24 cellular contexts compared by ENCODE assay signal in the genomic region with DNA sequence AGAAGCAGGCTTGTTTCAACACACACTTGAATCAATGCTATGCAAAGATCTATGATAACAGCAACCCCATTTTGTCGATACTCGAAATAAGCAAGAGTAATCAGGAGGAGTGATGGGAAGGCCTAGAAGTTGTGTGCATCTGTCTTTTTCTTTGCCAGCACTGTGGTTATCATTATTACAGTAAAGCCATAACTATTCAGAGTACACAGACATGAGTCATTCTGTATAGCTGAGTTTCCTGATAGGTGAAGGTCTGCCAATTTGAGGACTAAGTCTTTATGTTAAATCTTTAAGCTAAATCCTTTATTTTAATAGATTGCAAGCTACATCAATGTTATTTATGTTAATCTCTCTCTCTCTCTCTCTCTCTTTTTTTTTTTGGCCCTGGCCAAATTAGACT.
DNase-seq lines count a peak whose midpoint lies in the region; ATAC-seq and TF ChIP-seq lines count a peak whose summit lies in the region.
"Had no signal": no experiment of that assay in that cellular context is flagged by ENCODE, and none has a peak within 500 bp of the region (broad histone marks: within the 10 kb centered on the region; RNA-seq: fewer than 3 reads in every experiment).

No MANE protein-coding gene starts in this region.

- no peaks in the 10 kb centered on the region for H3K9me3 Mint-ChIP-seq in activated T-helper 1 cell treated with anti-CD3 and anti-CD28 coated beads, Interleukin-12 subunit alpha, Interleukin-12 subunit beta, Interleukin-2, Interleukin-4 antibody, amounts not matched to agents 30 ng/mL and 10 ng/mL and 1 ng/mL, durations not matched to agents 14 hours and 24 hours and 36 hours
- H3K9me3 Mint-ChIP-seq: CD8-positive, alpha-beta T cell had no signal

- H3K9me3 ChIP-seq in RWPE2 (ENCODE audit: severe bottlenecking), result no peaks in the 10 kb centered on the region
- H3K9me3 ChIP-seq: BLaER1 treated with 17β-estradiol and CSF1 and Interleukin-3, amounts not matched to agents 10 nM and 100 nM had no signal

- H3K27ac ChIP-seq in RWPE2 (ENCODE audit: poor library complexity, severe bottlenecking), result no peak overlapping the region
- H3K27ac ChIP-seq: BLaER1 treated with 17β-estradiol and CSF1 and Interleukin-3, amounts not matched to agents 10 nM and 100 nM; HL-60 had no signal

- no peaks in the 10 kb centered on the region for H3K36me3 ChIP-seq in RWPE2 (ENCODE audit: low read depth)
- H3K36me3 ChIP-seq: BLaER1 treated with 17β-estradiol and CSF1 and Interleukin-3, amounts not matched to agents 10 nM and 100 nM had no signal

- DNase-seq in DMS53 treated with DMSO at 0.1 percent for 48 hours (lab: John Stamatoyannopoulos, UW; ENCODE audit: unreplicated experiment) (peak; percentile 7), RWPE2 (ENCODE audit: low spot score) (no peak), choroid plexus epithelial cell (ENCODE audit: low read depth) (peak; percentile 4), kidney tubule cell (ENCODE audit: low spot score) (peak; percentile 26), NCI-H2227 (lab: John Stamatoyannopoulos, UW; ENCODE audit: unreplicated experiment) (no peak), NCI-H1048 (lab: John Stamatoyannopoulos, UW) (no peak)
- no peak for DNase-seq in activated T-helper 1 cell treated with anti-CD3 and anti-CD28 coated beads, Interleukin-12 subunit alpha, Interleukin-12 subunit beta, Interleukin-2, Interleukin-4 antibody, amounts not matched to agents 30 ng/mL and 10 ng/mL and 1 ng/mL, durations not matched to agents 14 hours and 24 hours and 36 hours (ENCODE audit: low spot score)
- DNase-seq: CD8-positive, alpha-beta T cell; H7; HFFc6; IMR-90; MM.1S; NCI-H1092 treated with DMSO at 0.1 percent for 48 hours; NCI-H146; NCI-H2029 treated with DMSO at 0.1 percent for 48 hours; NCI-H2171; NCI-H446 treated with DMSO at 0.1 percent for 48 hours; NCI-H748 treated with DMSO at 0.1 percent for 48 hours; NK-92 treated with Interleukin-12 subunit alpha and Interleukin-12 subunit beta, amount 100 ng/mL, for 24 hours; SIG-M5 had no signal

- peak; percentile 58; the same call in 1 of the 3 replicates for ATAC-seq in RWPE2 (ENCODE audit: low read depth)
- ATAC-seq in HG03354 (IDR thresholded peaks at IDR 0.05; ENCODE audit: poor library complexity, severe bottlenecking, unreplicated experiment), result no peak
- ATAC-seq: CD8-positive, alpha-beta T cell; SK-N-SH treated with all-trans-retinoic acid at 6 μM for 48 hours had no signal

- no peak overlapping the region for H3K4me3 Mint-ChIP-seq in activated T-helper 1 cell treated with anti-CD3 and anti-CD28 coated beads, Interleukin-12 subunit alpha, Interleukin-12 subunit beta, Interleukin-2, Interleukin-4 antibody, amounts not matched to agents 30 ng/mL and 10 ng/mL and 1 ng/mL, durations not matched to agents 14 hours and 24 hours and 36 hours
- H3K4me3 Mint-ChIP-seq: CD8-positive, alpha-beta T cell; HFFc6 had no signal

- H3K4me3 ChIP-seq in RWPE2 (ENCODE audit: severe bottlenecking) (no peak overlapping the region), choroid plexus epithelial cell (ENCODE audit: low read depth, low read length) (no peak overlapping the region)
- H3K4me3 ChIP-seq: BLaER1 treated with 17β-estradiol and CSF1 and Interleukin-3, amounts not matched to agents 10 nM and 100 nM had no signal

- intact Hi-C loops in activated T-helper 1 cell treated with anti-CD3 and anti-CD28 coated beads, Interleukin-12 subunit alpha, Interleukin-12 subunit beta, Interleukin-2, Interleukin-4 antibody, amounts not matched to agents 30 ng/mL and 10 ng/mL and 1 ng/mL, durations not matched to agents 14 hours and 24 hours and 36 hours (cut with micrococcal nuclease), result no loop called here

- no peak overlapping the region for H3K27ac Mint-ChIP-seq in activated T-helper 1 cell treated with anti-CD3 and anti-CD28 coated beads, Interleukin-12 subunit alpha, Interleukin-12 subunit beta, Interleukin-2, Interleukin-4 antibody, amounts not matched to agents 30 ng/mL and 10 ng/mL and 1 ng/mL, durations not matched to agents 14 hours and 24 hours and 36 hours
- H3K27ac Mint-ChIP-seq: CD8-positive, alpha-beta T cell; HFFc6 had no signal

- peaks cover 5% of the 10 kb centered on the region for H3K27me3 ChIP-seq in RWPE2 (ENCODE audit: insufficient read depth, poor library complexity, severe bottlenecking)
- H3K27me3 ChIP-seq: BLaER1 treated with 17β-estradiol and CSF1 and Interleukin-3, amounts not matched to agents 10 nM and 100 nM had no signal

- no peaks in the 10 kb centered on the region for H3K36me3 Mint-ChIP-seq in activated T-helper 1 cell treated with anti-CD3 and anti-CD28 coated beads, Interleukin-12 subunit alpha, Interleukin-12 subunit beta, Interleukin-2, Interleukin-4 antibody, amounts not matched to agents 30 ng/mL and 10 ng/mL and 1 ng/mL, durations not matched to agents 14 hours and 24 hours and 36 hours (ENCODE audit: low read depth)
- H3K36me3 Mint-ChIP-seq: CD8-positive, alpha-beta T cell had no signal

- H3K4me1 ChIP-seq in RWPE2 (ENCODE audit: insufficient read depth, poor library complexity, severe bottlenecking), result no peaks in the 10 kb centered on the region
- H3K4me1 ChIP-seq: BLaER1 treated with 17β-estradiol and CSF1 and Interleukin-3, amounts not matched to agents 10 nM and 100 nM had no signal

- TF ChIP-seq CTCF in RWPE2 (IDR thresholded peaks at IDR 0.05; ENCODE audit: poor library complexity, severe bottlenecking) (no peak), choroid plexus epithelial cell (conservative IDR thresholded peaks at IDR 0.05; ENCODE audit: low read depth, low read length) (no peak)

- no peaks in the 10 kb centered on the region for H3K4me1 Mint-ChIP-seq in activated T-helper 1 cell treated with anti-CD3 and anti-CD28 coated beads, Interleukin-12 subunit alpha, Interleukin-12 subunit beta, Interleukin-2, Interleukin-4 antibody, amounts not matched to agents 30 ng/mL and 10 ng/mL and 1 ng/mL, durations not matched to agents 14 hours and 24 hours and 36 hours (ENCODE audit: low read depth)

- H3K27me3 Mint-ChIP-seq in activated T-helper 1 cell treated with anti-CD3 and anti-CD28 coated beads, Interleukin-12 subunit alpha, Interleukin-12 subunit beta, Interleukin-2, Interleukin-4 antibody, amounts not matched to agents 30 ng/mL and 10 ng/mL and 1 ng/mL, durations not matched to agents 14 hours and 24 hours and 36 hours (ENCODE audit: insufficient read depth), result no peaks in the 10 kb centered on the region

Comparison
In these comparisons a context has a peak if more than half of its experiments do, and no peak if none do; other contexts are left out.
1. DNase-seq: peak in DMS53 treated with DMSO at 0.1 percent for 48 hours (single experiment), choroid plexus epithelial cell (single experiment) and kidney tubule cell (single experiment); none in RWPE2 (single experiment), NCI-H2227 (single experiment), activated T-helper 1 cell treated with anti-CD3 and anti-CD28 coated beads, Interleukin-12 subunit alpha, Interleukin-12 subunit beta, Interleukin-2, Interleukin-4 antibody, amounts not matched to agents 30 ng/mL and 10 ng/mL and 1 ng/mL, durations not matched to agents 14 hours and 24 hours and 36 hours (single experiment) and NCI-H1048 (single experiment).